In the genomic region with DNA sequence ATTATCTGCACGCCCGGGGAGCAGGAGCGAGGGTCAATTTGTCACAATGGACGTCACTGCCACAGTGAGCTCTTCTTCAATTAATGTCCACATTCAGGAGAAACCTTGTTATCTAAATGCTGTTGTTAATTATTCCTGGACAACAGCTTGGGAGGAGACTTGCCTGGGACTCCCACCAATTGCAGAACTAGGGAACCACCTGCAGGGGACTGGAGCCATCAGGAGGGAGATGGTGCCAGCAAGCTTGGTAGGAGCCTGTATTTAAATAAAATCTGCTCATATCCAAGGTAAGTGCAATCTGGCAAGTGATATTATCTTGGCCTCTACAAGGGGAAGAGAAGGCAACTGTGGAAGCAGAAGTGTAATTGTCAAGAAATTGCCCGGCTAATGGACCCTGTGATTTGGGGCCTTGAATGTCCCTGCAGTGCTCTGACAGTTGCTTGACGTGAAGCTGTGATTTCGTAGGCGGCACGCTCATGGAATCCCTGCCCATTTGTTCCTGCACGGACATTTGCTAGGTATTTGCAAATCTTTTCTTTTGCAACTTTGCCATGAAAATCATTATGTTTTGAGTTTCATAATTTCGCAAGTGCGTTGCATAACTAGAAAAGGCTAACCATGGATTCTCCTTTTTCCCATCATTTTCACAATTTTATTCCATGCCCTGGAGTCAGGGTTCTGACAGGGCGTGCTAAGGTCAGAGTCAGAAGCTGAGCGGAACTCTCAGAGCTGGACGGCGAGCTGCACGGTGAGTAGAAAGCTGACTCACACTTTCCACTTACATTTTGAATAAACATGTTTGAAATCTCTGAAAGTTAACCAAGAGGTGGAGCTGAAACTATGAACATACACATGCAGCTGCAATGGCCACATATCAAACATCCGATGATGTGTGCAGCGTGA, we compare ENCODE assay signal across 21 cellular contexts.
A peak's percentile ranks its signal among the peaks of the same experiment; 100 is the strongest.
DNase-seq lines count a peak whose midpoint lies in the region; ATAC-seq and TF ChIP-seq lines count a peak whose summit lies in the region.
"Had no signal": no experiment of that assay in that cellular context is flagged by ENCODE, and none has a peak within 500 bp of the region (broad histone marks: within the 10 kb centered on the region; RNA-seq: fewer than 3 reads in every experiment).

No MANE protein-coding gene starts in this region.

- H3K27ac Mint-ChIP-seq in endodermal cell (no peak overlapping the region), neural progenitor cell (peak overlapping the region; percentile 14)
- H3K27ac Mint-ChIP-seq: naive thymus-derived CD4-positive, alpha-beta T cell; stimulated activated memory B cell treated with anti-CD40 and anti-IgM and Interleukin-4, amounts not matched to agents 10 μg/mL and 1 μg/mL and 100 μg/mL, for 72 hours; T-helper 2 cell treated with Interferon-gamma antibody and Interleukin-4, amounts not matched to agents 5 μg/mL and 100 μg/mL, for 36 hours had no signal

- CTCF ChIA-PET in A673 (lab: Charles Lee) = no interaction called here

- no peaks in the 10 kb centered on the region for H3F3A ChIP-seq in neural progenitor cell (ENCODE audit: low read depth)

- H3K4me1 ChIP-seq in A673 (ENCODE audit: insufficient read depth, low read length, poor library complexity, severe bottlenecking) (no peaks in the 10 kb centered on the region), endodermal cell (ENCODE audit: control insufficient read depth, insufficient read depth, low read length) (no peaks in the 10 kb centered on the region), neural progenitor cell (peaks cover 8% of the 10 kb centered on the region)
- H3K4me1 ChIP-seq: heart left ventricle, thyroid gland had no signal

- intact Hi-C loops in A673 (cut with micrococcal nuclease; ENCODE audit: unreplicated experiment) = no loop called here

- H3K4me3 Mint-ChIP-seq in endodermal cell = no peak overlapping the region
- H3K4me3 Mint-ChIP-seq in neural progenitor cell = no peak overlapping the region
- H3K4me3 Mint-ChIP-seq: naive thymus-derived CD4-positive, alpha-beta T cell; stimulated activated memory B cell treated with anti-CD40 and anti-IgM and Interleukin-4, amounts not matched to agents 10 μg/mL and 1 μg/mL and 100 μg/mL, for 72 hours; T-helper 2 cell treated with Interferon-gamma antibody and Interleukin-4, amounts not matched to agents 5 μg/mL and 100 μg/mL, for 36 hours had no signal

- no peaks in the 10 kb centered on the region for H3K4me1 Mint-ChIP-seq in endodermal cell
- peaks cover 18% of the 10 kb centered on the region for H3K4me1 Mint-ChIP-seq in neural progenitor cell
- H3K4me1 Mint-ChIP-seq: naive thymus-derived CD4-positive, alpha-beta T cell; stimulated activated memory B cell treated with anti-CD40 and anti-IgM and Interleukin-4, amounts not matched to agents 10 μg/mL and 1 μg/mL and 100 μg/mL, for 72 hours had no signal

- H3K36me3 ChIP-seq in A673 (ENCODE audit: insufficient read depth, low read length, poor library complexity, severe bottlenecking) (no peaks in the 10 kb centered on the region), endodermal cell (ENCODE audit: control insufficient read depth, insufficient read depth, low read length) (no peaks in the 10 kb centered on the region), neural progenitor cell (no peaks in the 10 kb centered on the region)
- H3K36me3 ChIP-seq: heart left ventricle, thyroid gland had no signal

- H3K4me3 ChIP-seq in A673 (ENCODE audit: low read depth, low read length, poor library complexity, severe bottlenecking) (no peak overlapping the region), endodermal cell (ENCODE audit: low read length) (no peak overlapping the region), neural progenitor cell (no peak overlapping the region)
- H3K4me3 ChIP-seq: heart left ventricle, thyroid gland had no signal

- no peaks in the 10 kb centered on the region for H3K79me2 ChIP-seq in neural progenitor cell (ENCODE audit: low read depth)

- no peak overlapping the region for H2AFZ ChIP-seq in neural progenitor cell (replicated peaks)

- DNase-seq in A673 (ENCODE audit: low spot score) (no peak), HT-29 (ENCODE audit: low spot score) (peak; percentile 6), endodermal cell (no peak), neural progenitor cell (ENCODE audit: low spot score) (peak; percentile 26), NK-92 (lab: John Stamatoyannopoulos, UW; ENCODE audit: unreplicated experiment) (no peak), SKM-1 (lab: John Stamatoyannopoulos, UW; ENCODE audit: unreplicated experiment) (no peak)
- no peak for DNase-seq in stimulated activated CD4-positive, alpha-beta T cell treated with anti-CD3 and anti-CD28 coated beads, Interleukin-2, amount 100 ng/mL, for 24 hours
- DNase-seq: activated CD4-positive, CD25-positive, alpha-beta regulatory T cell treated with anti-CD3 and anti-CD28 coated beads, Interleukin-2, amount 50 U/mL, for 72 hours; DMS53; heart left ventricle; IMR-90; naive thymus-derived CD4-positive, alpha-beta T cell; NCI-H2029; NCI-H524 treated with DMSO at 0.1 percent for 48 hours; OCI-M1; retina; stimulated activated CD4-positive, alpha-beta T cell treated with anti-CD3 and anti-CD28 coated beads, Interleukin-15, amount 100 ng/mL, for 24 hours; thyroid gland had no signal

- H3K9me3 Mint-ChIP-seq in endodermal cell (no peaks in the 10 kb centered on the region), neural progenitor cell (no peaks in the 10 kb centered on the region)
- H3K9me3 Mint-ChIP-seq: T-helper 2 cell treated with Interferon-gamma antibody and Interleukin-4, amounts not matched to agents 5 μg/mL and 100 μg/mL, for 36 hours had no signal

- no peak overlapping the region for H3K9ac ChIP-seq in endodermal cell (ENCODE audit: extremely low read depth, low read length, poor library complexity, severe bottlenecking)
- no peak overlapping the region for H3K9ac ChIP-seq in neural progenitor cell

- TF ChIP-seq CTCF in A673 (conservative IDR thresholded peaks at IDR 0.05; ENCODE audit: low read depth, low read length) (peak; percentile 33; the same call in 1 of the 2 replicates), endodermal cell (conservative IDR thresholded peaks at IDR 0.05) (peak; percentile 65), neural progenitor cell (IDR thresholded peaks at IDR 0.05) (peak; percentile 39)

- H3K27ac ChIP-seq in A673 (ENCODE audit: low read depth, low read length, poor library complexity, severe bottlenecking) (no peak overlapping the region), endodermal cell (ENCODE audit: low read depth, low read length) (no peak overlapping the region), neural progenitor cell (no peak overlapping the region)
- H3K27ac ChIP-seq: heart left ventricle, thyroid gland had no signal

- POLR2A ChIA-PET in A673 (lab: Charles Lee; ENCODE audit: low non-redundant PET) = interaction anchor here (0.7 kb wide), 1 partner anchor 131 kb away, joined by 4 read pairs; no protein-coding TSS in a partner anchor

- no peak for ATAC-seq in GM18907 (IDR thresholded peaks at IDR 0.05; ENCODE audit: unreplicated experiment)
- ATAC-seq: heart left ventricle; naive thymus-derived CD4-positive, alpha-beta T cell; stimulated activated memory B cell treated with anti-CD40 and anti-IgM and Interleukin-4, amounts not matched to agents 10 μg/mL and 1 μg/mL and 100 μg/mL, for 72 hours had no signal

- no peaks in the 10 kb centered on the region for H3K9me3 ChIP-seq in A673 (ENCODE audit: low read depth, low read length, poor library complexity, severe bottlenecking)
- H3K9me3 ChIP-seq in endodermal cell (ENCODE audit: control insufficient read depth, low read length) = no peaks in the 10 kb centered on the region
- no peaks in the 10 kb centered on the region for H3K9me3 ChIP-seq in neural progenitor cell (ENCODE audit: low read depth)
- H3K9me3 ChIP-seq: heart left ventricle, thyroid gland had no signal

- H4K20me1 ChIP-seq in neural progenitor cell (ENCODE audit: low read depth) = no peaks in the 10 kb centered on the region

- H3K27me3 Mint-ChIP-seq in endodermal cell (ENCODE audit: insufficient read depth) (no peaks in the 10 kb centered on the region), neural progenitor cell (ENCODE audit: insufficient read depth, low read depth) (peaks cover 13% of the 10 kb centered on the region)

- no peak overlapping the region for H3K4me2 ChIP-seq in neural progenitor cell

- WGBS in endodermal cell (ENCODE audit: insufficient coverage in 1 of 2, insufficient read length in 1 of 2), 2 experiments = 86 to 89% methylated on average over 18 to 19 of the region's 19 CpGs

- H3K27me3 ChIP-seq in A673 (replicated peaks; ENCODE audit: insufficient read depth, low read depth, low read length, poor library complexity) = no peaks in the 10 kb centered on the region
- H3K27me3 ChIP-seq in endodermal cell (ENCODE audit: control insufficient read depth, insufficient read depth, low read length, poor library complexity, severe bottlenecking) = no peaks in the 10 kb centered on the region
- no peaks in the 10 kb centered on the region for H3K27me3 ChIP-seq in neural progenitor cell
- H3K27me3 ChIP-seq: thyroid gland had no signal

- H3K36me3 Mint-ChIP-seq in endodermal cell (ENCODE audit: low read depth) (no peaks in the 10 kb centered on the region), neural progenitor cell (no peaks in the 10 kb centered on the region)
- H3K36me3 Mint-ChIP-seq: naive thymus-derived CD4-positive, alpha-beta T cell; stimulated activated memory B cell treated with anti-CD40 and anti-IgM and Interleukin-4, amounts not matched to agents 10 μg/mL and 1 μg/mL and 100 μg/mL, for 72 hours had no signal

- no TSS peak for BruUV-seq in A673 (replicated peaks; lab: Mats Ljungman, UMichigan)

Comparison
In these comparisons a context has a peak if more than half of its experiments do, and no peak if none do; other contexts are left out.
1. DNase-seq: peak in HT-29 (single experiment) and neural progenitor cell (single experiment); none in A673 (single experiment), endodermal cell (single experiment), NK-92 (single experiment), stimulated activated CD4-positive, alpha-beta T cell treated with anti-CD3 and anti-CD28 coated beads, Interleukin-2, amount 100 ng/mL, for 24 hours (0 of 2) and SKM-1 (single experiment).
2. Peak in every context shown above with its lines, with median percentiles within 50 percentile points of each other: CTCF ChIP-seq.